In genomic region chr6:26222587-26222986, GRCh38 we compare ENCODE assay signal across 10 cellular contexts.
DNase-seq lines count a peak whose midpoint lies in the region; ATAC-seq and TF ChIP-seq lines count a peak whose summit lies in the region.
"Had no signal": no experiment of that assay in that cellular context is flagged by ENCODE, and none has a peak within 500 bp of the region (broad histone marks: within the 10 kb centered on the region; RNA-seq: fewer than 3 reads in every experiment).

No MANE protein-coding gene starts in this region.

- H2AFZ ChIP-seq in fibroblast of lung (ENCODE audit: low read length) = no peak overlapping the region

- H3K79me2 ChIP-seq in fibroblast of lung (ENCODE audit: control insufficient read depth, insufficient read depth, low read length) = no peaks in the 10 kb centered on the region

- H3K4me3 Mint-ChIP-seq in Calu3 (ENCODE audit: low read depth, unreplicated experiment) = no peak overlapping the region
- H3K4me3 Mint-ChIP-seq: dendritic cell treated with granulocyte-macrophage colony-stimulating factor and Interleukin-4, amounts not matched to agents 40 ng/mL and 50 ng/mL, for 4 days had no signal

- peaks cover 14% of the 10 kb centered on the region for H3K36me3 Mint-ChIP-seq in Calu3 (ENCODE audit: insufficient read depth, unreplicated experiment)

- TF ChIP-seq CTCF in left ventricle myocardium inferior (IDR thresholded peaks at IDR 0.05; ENCODE audit: borderline replicate concordance) (no peak), heart right ventricle (IDR thresholded peaks at IDR 0.05) (no peak), fibroblast of lung (conservative IDR thresholded peaks at IDR 0.05 in 1 of 2, IDR thresholded peaks at IDR 0.05 in 1 of 2; ENCODE audit: low read depth in 1 of 2, low read length in 2 of 2) (no peak), transverse colon (IDR thresholded peaks at IDR 0.05) (no peak), Calu3 (IDR thresholded peaks at IDR 0.05; ENCODE audit: unreplicated experiment) (no peak)

- in situ Hi-C loops in transverse colon (cut with MboI; ENCODE audit: low pct_ligation_motif_present in 1 of 4, low pct_unique_long_range_greater_than_20kb in 1 of 4, low sequenced_read_pairs in 3 of 4) = loop anchor here in 1 of 4 donors (25.0 kb wide), 1 partner anchor 915 kb away; a partner anchor contains a TSS

- ATAC-seq in heart right ventricle (no peak), GM21526 (IDR thresholded peaks at IDR 0.05; ENCODE audit: low FRiP score, unreplicated experiment) (no peak)

- no TSS peak for BruUV-seq in Calu3 (replicated peaks; lab: Mats Ljungman, UMichigan)

- no peaks in the 10 kb centered on the region for H3K9me3 Mint-ChIP-seq in Calu3 (ENCODE audit: low read depth, unreplicated experiment)
- H3K9me3 Mint-ChIP-seq: dendritic cell treated with granulocyte-macrophage colony-stimulating factor and Interleukin-4, amounts not matched to agents 40 ng/mL and 50 ng/mL, for 4 days had no signal

- no peaks in the 10 kb centered on the region for H4K20me1 ChIP-seq in fibroblast of lung (ENCODE audit: control insufficient read depth, extremely low read depth, insufficient read depth, low read length)

- H3K4me3 ChIP-seq in left ventricle myocardium inferior = no peak overlapping the region
- peak overlapping the region in 1 of 10 donors; percentile 58 for H3K4me3 ChIP-seq in heart right ventricle
- H3K4me3 ChIP-seq in fibroblast of lung (replicated peaks in 1 of 4; ENCODE audit: control extremely low read depth in 1 of 4, insufficient read depth in 1 of 4, low read depth in 3 of 4, low read length in 4 of 4) = no peak overlapping the region
- H3K4me3 ChIP-seq in transverse colon = no peak overlapping the region
- H3K4me3 ChIP-seq: HAP-1 had no signal

- peak overlapping the region; percentile 91 for H3K27ac ChIP-seq in left ventricle myocardium inferior (replicated peaks)
- H3K27ac ChIP-seq in heart right ventricle = peak overlapping the region in 3 of 10 donors; percentile 87 to 93 (median 90)
- H3K27ac ChIP-seq in fibroblast of lung (ENCODE audit: insufficient read depth, low read length) = peak overlapping the region; percentile 93
- H3K27ac ChIP-seq in transverse colon = peak overlapping the region; percentile 86 to 89 (median 87)

- H3K4me1 Mint-ChIP-seq in Calu3 (ENCODE audit: low read depth, unreplicated experiment) = peaks cover 41% of the 10 kb centered on the region

- CTCF ChIA-PET in Calu3 (lab: Charles Lee) = interaction anchor here (0.6 to 1.2 kb wide), 4 partner anchors 28 to 915 kb away, joined by 3 to 4 read pairs (median 3); a partner anchor contains a TSS

- TF ChIP-seq EP300 in transverse colon (IDR thresholded peaks at IDR 0.05; ENCODE audit: low read depth) = no peak

- H3K4me2 ChIP-seq in fibroblast of lung (ENCODE audit: extremely low read depth, insufficient read depth, low read length) = no peak overlapping the region

- TF ChIP-seq POLR2A in transverse colon (IDR thresholded peaks at IDR 0.05) = no peak

- no peak overlapping the region for H3K9ac ChIP-seq in fibroblast of lung (ENCODE audit: insufficient read depth, low read length)

- H3K9me3 ChIP-seq in left ventricle myocardium inferior (replicated peaks) = peaks cover 10% of the 10 kb centered on the region
- peaks cover 0 to 16% (median 0%) of the 10 kb centered on the region in 11 donors for H3K9me3 ChIP-seq in heart right ventricle
- H3K9me3 ChIP-seq in fibroblast of lung (ENCODE audit: control insufficient read depth, insufficient read depth, low read depth, low read length) = no peaks in the 10 kb centered on the region
- no peaks in the 10 kb centered on the region for H3K9me3 ChIP-seq in transverse colon
- H3K9me3 ChIP-seq: HAP-1 had no signal

- intact Hi-C loops in left ventricle myocardium inferior (cut with micrococcal nuclease) = loop anchor here (10.0 kb wide), 1 partner anchor 62 kb away; a partner anchor contains a TSS
- intact Hi-C loops in heart right ventricle (cut with DNase I) = loop anchor here in 2 of 10 donors (5.0 kb wide), 2 partner anchors 50 to 65 kb away; a partner anchor contains a TSS
- intact Hi-C loops in transverse colon (cut with DNase I; ENCODE audit: low total_unique reads) = no loop called here
- intact Hi-C loops in Calu3 (cut with micrococcal nuclease; ENCODE audit: unreplicated experiment) = no loop called here

- DNase-seq in left ventricle myocardium inferior (no peak), heart right ventricle (no peak), OCI-M1 (lab: John Stamatoyannopoulos, UW) (peak; percentile 58), fibroblast of lung (ENCODE audit: low read depth in 2 of 2) (peak in 1 of 2 donors; percentile 32), transverse colon (no peak), AG08395 (ENCODE audit: low spot score) (no peak), Calu3 (no peak)

- H3K27me3 ChIP-seq in left ventricle myocardium inferior (ENCODE audit: low read depth) (peaks cover 77% of the 10 kb centered on the region), heart right ventricle (peaks cover 0 to 45% (median 12%) of the 10 kb centered on the region in 7 donors), fibroblast of lung (ENCODE audit: control insufficient read depth, insufficient read depth, low read length) (no peaks in the 10 kb centered on the region), transverse colon (no peaks in the 10 kb centered on the region)

- 35% methylated on average over 5 of the region's 5 CpGs for WGBS in heart right ventricle, 2 donors
- 41 to 65% methylated on average over 2 to 5 of the region's 5 CpGs for WGBS in transverse colon (ENCODE audit: low coverage in 1 of 2), 2 donors

- no peak overlapping the region for H3K27ac Mint-ChIP-seq in Calu3 (ENCODE audit: unreplicated experiment)
- H3K27ac Mint-ChIP-seq: dendritic cell treated with granulocyte-macrophage colony-stimulating factor and Interleukin-4, amounts not matched to agents 40 ng/mL and 50 ng/mL, for 4 days had no signal

- H3K36me3 ChIP-seq in left ventricle myocardium inferior = peaks cover 10% of the 10 kb centered on the region
- H3K36me3 ChIP-seq in heart right ventricle = peaks cover 0 to 5% (median 0%) of the 10 kb centered on the region in 9 donors
- H3K36me3 ChIP-seq in fibroblast of lung (ENCODE audit: control insufficient read depth, insufficient read depth, low read length) = no peaks in the 10 kb centered on the region
- H3K36me3 ChIP-seq in transverse colon = no peaks in the 10 kb centered on the region
- H3K36me3 ChIP-seq: HAP-1 had no signal

- H3K4me1 ChIP-seq in left ventricle myocardium inferior (peaks cover 29% of the 10 kb centered on the region), heart right ventricle (peaks cover 0 to 28% (median 9%) of the 10 kb centered on the region in 9 donors), fibroblast of lung (ENCODE audit: control insufficient read depth, extremely low read depth, insufficient read depth, low read length) (no peaks in the 10 kb centered on the region), transverse colon (peaks cover 0 to 24% (median 10%) of the 10 kb centered on the region in 4 donors)

- H3K27me3 Mint-ChIP-seq in Calu3 (ENCODE audit: unreplicated experiment) = no peaks in the 10 kb centered on the region
- H3K27me3 Mint-ChIP-seq: dendritic cell treated with granulocyte-macrophage colony-stimulating factor and Interleukin-4, amounts not matched to agents 40 ng/mL and 50 ng/mL, for 4 days had no signal
